ENCODE assay signal across 1 cellular context in the genomic region with DNA sequence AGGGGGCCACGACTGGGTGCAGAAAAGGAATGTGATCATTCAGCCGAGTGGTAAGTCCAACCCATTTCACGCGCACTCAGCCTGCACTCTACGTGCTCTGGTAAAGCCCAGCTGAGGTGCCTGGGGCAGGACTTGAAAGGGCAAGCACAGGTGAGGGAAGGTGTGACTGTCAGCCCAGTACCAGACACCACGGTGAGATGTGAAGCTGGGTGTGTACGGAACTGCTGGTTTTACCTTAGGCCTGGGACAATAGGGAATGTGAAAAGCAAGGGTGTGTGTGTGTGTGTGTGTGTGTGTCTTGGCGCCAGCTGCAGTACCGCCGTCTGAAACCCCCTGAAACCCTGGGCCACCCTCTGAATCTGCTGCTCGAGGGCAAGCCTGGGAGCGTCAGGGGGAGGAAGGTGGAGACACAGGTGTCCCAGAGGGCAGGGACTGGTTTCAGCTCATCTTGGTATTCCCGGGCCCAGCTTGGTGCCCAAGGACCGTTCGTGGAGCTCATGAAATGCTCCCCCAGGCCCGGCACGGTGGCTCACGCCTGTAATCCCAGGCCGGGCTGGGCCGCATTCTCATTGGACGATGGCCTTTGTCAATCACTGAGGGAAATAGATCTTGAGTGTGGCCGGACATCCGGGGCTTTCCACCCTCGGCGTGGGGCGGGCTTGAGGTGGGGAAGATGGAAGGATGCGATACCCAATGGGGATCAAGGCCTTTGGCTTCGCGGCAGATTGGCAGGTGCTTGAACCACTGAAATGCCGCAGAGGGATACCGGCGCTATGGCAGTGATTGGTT.
TF ChIP-seq lines count a peak whose summit lies in the region.

No MANE protein-coding gene starts in this region.

TF ChIP-seq in K562, 482 proteins besides CTCF, POLR2A, EP300 and RAD21 (continued from another document):
- TF ChIP-seq, protein P1, sequence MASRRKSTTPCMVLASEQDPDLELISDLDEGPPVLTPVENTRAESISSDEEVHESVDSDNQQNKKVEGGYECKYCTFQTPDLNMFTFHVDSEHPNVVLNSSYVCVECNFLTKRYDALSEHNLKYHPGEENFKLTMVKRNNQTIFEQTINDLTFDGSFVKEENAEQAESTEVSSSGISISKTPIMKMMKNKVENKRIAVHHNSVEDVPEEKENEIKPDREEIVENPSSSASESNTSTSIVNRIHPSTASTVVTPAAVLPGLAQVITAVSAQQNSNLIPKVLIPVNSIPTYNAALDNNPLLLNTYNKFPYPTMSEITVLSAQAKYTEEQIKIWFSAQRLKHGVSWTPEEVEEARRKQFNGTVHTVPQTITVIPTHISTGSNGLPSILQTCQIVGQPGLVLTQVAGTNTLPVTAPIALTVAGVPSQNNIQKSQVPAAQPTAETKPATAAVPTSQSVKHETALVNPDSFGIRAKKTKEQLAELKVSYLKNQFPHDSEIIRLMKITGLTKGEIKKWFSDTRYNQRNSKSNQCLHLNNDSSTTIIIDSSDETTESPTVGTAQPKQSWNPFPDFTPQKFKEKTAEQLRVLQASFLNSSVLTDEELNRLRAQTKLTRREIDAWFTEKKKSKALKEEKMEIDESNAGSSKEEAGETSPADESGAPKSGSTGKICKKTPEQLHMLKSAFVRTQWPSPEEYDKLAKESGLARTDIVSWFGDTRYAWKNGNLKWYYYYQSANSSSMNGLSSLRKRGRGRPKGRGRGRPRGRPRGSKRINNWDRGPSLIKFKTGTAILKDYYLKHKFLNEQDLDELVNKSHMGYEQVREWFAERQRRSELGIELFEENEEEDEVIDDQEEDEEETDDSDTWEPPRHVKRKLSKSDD (conservative IDR thresholded peaks at IDR 0.05; ENCODE audit: low read length): no peak
- TF ChIP-seq FOXJ3 (CRISPR knock-in tag; IDR thresholded peaks at IDR 0.05): no peak
- TF ChIP-seq ZNF445 (CRISPR knock-in tag; IDR thresholded peaks at IDR 0.05; ENCODE audit: low read depth): no peak
- no peak for TF ChIP-seq YBX1 (IDR thresholded peaks at IDR 0.05)
- TF ChIP-seq, protein P2, sequence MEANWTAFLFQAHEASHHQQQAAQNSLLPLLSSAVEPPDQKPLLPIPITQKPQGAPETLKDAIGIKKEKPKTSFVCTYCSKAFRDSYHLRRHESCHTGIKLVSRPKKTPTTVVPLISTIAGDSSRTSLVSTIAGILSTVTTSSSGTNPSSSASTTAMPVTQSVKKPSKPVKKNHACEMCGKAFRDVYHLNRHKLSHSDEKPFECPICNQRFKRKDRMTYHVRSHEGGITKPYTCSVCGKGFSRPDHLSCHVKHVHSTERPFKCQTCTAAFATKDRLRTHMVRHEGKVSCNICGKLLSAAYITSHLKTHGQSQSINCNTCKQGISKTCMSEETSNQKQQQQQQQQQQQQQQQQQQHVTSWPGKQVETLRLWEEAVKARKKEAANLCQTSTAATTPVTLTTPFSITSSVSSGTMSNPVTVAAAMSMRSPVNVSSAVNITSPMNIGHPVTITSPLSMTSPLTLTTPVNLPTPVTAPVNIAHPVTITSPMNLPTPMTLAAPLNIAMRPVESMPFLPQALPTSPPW (CRISPR knock-in tag; IDR thresholded peaks at IDR 0.05): peak; percentile 13; the same call in 1 of the 2 replicates
- TF ChIP-seq BRCA1 (IDR thresholded peaks at IDR 0.05): no peak
- no peak for TF ChIP-seq BRCA1 (CRISPR knock-in tag; IDR thresholded peaks at IDR 0.05)
- TF ChIP-seq, protein P3, sequence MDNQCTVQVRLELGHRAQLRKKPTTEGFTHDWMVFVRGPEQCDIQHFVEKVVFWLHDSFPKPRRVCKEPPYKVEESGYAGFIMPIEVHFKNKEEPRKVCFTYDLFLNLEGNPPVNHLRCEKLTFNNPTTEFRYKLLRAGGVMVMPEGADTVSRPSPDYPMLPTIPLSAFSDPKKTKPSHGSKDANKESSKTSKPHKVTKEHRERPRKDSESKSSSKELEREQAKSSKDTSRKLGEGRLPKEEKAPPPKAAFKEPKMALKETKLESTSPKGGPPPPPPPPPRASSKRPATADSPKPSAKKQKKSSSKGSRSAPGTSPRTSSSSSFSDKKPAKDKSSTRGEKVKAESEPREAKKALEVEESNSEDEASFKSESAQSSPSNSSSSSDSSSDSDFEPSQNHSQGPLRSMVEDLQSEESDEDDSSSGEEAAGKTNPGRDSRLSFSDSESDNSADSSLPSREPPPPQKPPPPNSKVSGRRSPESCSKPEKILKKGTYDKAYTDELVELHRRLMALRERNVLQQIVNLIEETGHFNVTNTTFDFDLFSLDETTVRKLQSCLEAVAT (IDR thresholded peaks at IDR 0.05): peak; percentile 64 to 96
- no peak for TF ChIP-seq IFI16 (CRISPR knock-in tag; IDR thresholded peaks at IDR 0.05)
- no peak for TF ChIP-seq SMC3 (conservative IDR thresholded peaks at IDR 0.05; ENCODE audit: insufficient read depth, low read depth, low read length)
- TF ChIP-seq, protein P4, sequence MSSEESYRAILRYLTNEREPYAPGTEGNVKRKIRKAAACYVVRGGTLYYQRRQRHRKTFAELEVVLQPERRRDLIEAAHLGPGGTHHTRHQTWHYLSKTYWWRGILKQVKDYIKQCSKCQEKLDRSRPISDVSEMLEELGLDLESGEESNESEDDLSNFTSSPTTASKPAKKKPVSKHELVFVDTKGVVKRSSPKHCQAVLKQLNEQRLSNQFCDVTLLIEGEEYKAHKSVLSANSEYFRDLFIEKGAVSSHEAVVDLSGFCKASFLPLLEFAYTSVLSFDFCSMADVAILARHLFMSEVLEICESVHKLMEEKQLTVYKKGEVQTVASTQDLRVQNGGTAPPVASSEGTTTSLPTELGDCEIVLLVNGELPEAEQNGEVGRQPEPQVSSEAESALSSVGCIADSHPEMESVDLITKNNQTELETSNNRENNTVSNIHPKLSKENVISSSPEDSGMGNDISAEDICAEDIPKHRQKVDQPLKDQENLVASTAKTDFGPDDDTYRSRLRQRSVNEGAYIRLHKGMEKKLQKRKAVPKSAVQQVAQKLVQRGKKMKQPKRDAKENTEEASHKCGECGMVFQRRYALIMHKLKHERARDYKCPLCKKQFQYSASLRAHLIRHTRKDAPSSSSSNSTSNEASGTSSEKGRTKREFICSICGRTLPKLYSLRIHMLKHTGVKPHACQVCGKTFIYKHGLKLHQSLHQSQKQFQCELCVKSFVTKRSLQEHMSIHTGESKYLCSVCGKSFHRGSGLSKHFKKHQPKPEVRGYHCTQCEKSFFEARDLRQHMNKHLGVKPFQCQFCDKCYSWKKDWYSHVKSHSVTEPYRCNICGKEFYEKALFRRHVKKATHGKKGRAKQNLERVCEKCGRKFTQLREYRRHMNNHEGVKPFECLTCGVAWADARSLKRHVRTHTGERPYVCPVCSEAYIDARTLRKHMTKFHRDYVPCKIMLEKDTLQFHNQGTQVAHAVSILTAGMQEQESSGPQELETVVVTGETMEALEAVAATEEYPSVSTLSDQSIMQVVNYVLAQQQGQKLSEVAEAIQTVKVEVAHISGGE (CRISPR knock-in tag; IDR thresholded peaks at IDR 0.05): no peak
- TF ChIP-seq, protein P5, sequence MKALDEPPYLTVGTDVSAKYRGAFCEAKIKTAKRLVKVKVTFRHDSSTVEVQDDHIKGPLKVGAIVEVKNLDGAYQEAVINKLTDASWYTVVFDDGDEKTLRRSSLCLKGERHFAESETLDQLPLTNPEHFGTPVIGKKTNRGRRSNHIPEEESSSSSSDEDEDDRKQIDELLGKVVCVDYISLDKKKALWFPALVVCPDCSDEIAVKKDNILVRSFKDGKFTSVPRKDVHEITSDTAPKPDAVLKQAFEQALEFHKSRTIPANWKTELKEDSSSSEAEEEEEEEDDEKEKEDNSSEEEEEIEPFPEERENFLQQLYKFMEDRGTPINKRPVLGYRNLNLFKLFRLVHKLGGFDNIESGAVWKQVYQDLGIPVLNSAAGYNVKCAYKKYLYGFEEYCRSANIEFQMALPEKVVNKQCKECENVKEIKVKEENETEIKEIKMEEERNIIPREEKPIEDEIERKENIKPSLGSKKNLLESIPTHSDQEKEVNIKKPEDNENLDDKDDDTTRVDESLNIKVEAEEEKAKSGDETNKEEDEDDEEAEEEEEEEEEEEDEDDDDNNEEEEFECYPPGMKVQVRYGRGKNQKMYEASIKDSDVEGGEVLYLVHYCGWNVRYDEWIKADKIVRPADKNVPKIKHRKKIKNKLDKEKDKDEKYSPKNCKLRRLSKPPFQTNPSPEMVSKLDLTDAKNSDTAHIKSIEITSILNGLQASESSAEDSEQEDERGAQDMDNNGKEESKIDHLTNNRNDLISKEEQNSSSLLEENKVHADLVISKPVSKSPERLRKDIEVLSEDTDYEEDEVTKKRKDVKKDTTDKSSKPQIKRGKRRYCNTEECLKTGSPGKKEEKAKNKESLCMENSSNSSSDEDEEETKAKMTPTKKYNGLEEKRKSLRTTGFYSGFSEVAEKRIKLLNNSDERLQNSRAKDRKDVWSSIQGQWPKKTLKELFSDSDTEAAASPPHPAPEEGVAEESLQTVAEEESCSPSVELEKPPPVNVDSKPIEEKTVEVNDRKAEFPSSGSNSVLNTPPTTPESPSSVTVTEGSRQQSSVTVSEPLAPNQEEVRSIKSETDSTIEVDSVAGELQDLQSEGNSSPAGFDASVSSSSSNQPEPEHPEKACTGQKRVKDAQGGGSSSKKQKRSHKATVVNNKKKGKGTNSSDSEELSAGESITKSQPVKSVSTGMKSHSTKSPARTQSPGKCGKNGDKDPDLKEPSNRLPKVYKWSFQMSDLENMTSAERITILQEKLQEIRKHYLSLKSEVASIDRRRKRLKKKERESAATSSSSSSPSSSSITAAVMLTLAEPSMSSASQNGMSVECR (CRISPR knock-in tag; IDR thresholded peaks at IDR 0.05): 0 out of 2 replicates have a peak, but pooled peaks have one; percentile 45
- peak; percentile 50; the same call in 1 of the 2 replicates for TF ChIP-seq FOXM1 (IDR thresholded peaks at IDR 0.05; ENCODE audit: low read depth)
- no peak for TF ChIP-seq FOXM1 (CRISPR knock-in tag; IDR thresholded peaks at IDR 0.05; ENCODE audit: low read depth)
- no peak for TF ChIP-seq ZNF586 (CRISPR knock-in tag; conservative IDR thresholded peaks at IDR 0.05)
- peak; percentile 96 for TF ChIP-seq SP2 (IDR thresholded peaks at IDR 0.05; ENCODE audit: extremely low read depth, low read depth, low read length, poor library complexity, severe bottlenecking)
- TF ChIP-seq ARID1B (IDR thresholded peaks at IDR 0.05): peak; percentile 51
- no peak for TF ChIP-seq NR2C1 (IDR thresholded peaks at IDR 0.05)
- TF ChIP-seq NR2C1 (tag; IDR thresholded peaks at IDR 0.05): no peak
- TF ChIP-seq E2F3 (CRISPR knock-in tag; IDR thresholded peaks at IDR 0.05): no peak
- peak in 1 of 2 experiments; percentile 57; a peak in 1 of 4 replicates for TF ChIP-seq HDAC1 (IDR thresholded peaks at IDR 0.05)
- peak; percentile 49; the same call in 1 of the 2 replicates for TF ChIP-seq SMARCA4 (IDR thresholded peaks at IDR 0.05)
- TF ChIP-seq, protein P6, sequence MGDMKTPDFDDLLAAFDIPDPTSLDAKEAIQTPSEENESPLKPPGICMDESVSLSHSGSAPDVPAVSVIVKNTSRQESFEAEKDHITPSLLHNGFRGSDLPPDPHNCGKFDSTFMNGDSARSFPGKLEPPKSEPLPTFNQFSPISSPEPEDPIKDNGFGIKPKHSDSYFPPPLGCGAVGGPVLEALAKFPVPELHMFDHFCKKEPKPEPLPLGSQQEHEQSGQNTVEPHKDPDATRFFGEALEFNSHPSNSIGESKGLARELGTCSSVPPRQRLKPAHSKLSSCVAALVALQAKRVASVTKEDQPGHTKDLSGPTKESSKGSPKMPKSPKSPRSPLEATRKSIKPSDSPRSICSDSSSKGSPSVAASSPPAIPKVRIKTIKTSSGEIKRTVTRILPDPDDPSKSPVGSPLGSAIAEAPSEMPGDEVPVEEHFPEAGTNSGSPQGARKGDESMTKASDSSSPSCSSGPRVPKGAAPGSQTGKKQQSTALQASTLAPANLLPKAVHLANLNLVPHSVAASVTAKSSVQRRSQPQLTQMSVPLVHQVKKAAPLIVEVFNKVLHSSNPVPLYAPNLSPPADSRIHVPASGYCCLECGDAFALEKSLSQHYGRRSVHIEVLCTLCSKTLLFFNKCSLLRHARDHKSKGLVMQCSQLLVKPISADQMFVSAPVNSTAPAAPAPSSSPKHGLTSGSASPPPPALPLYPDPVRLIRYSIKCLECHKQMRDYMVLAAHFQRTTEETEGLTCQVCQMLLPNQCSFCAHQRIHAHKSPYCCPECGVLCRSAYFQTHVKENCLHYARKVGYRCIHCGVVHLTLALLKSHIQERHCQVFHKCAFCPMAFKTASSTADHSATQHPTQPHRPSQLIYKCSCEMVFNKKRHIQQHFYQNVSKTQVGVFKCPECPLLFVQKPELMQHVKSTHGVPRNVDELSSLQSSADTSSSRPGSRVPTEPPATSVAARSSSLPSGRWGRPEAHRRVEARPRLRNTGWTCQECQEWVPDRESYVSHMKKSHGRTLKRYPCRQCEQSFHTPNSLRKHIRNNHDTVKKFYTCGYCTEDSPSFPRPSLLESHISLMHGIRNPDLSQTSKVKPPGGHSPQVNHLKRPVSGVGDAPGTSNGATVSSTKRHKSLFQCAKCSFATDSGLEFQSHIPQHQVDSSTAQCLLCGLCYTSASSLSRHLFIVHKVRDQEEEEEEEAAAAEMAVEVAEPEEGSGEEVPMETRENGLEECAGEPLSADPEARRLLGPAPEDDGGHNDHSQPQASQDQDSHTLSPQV (IDR thresholded peaks at IDR 0.05): peak; percentile 75; the same call in 1 of the 2 replicates
- TF ChIP-seq ZNF699 (CRISPR knock-in tag; IDR thresholded peaks at IDR 0.05; ENCODE audit: insufficient replicate concordance): no peak
- 0 out of 2 replicates have a peak, but pooled peaks have one; percentile 46 for TF ChIP-seq CREB1 (IDR thresholded peaks at IDR 0.05)
- TF ChIP-seq CREB1 (CRISPR knock-in tag; IDR thresholded peaks at IDR 0.05): peak; percentile 65; the same call in 1 of the 2 replicates
